ENCODE assay signal across 13 cellular contexts in the genomic region with DNA sequence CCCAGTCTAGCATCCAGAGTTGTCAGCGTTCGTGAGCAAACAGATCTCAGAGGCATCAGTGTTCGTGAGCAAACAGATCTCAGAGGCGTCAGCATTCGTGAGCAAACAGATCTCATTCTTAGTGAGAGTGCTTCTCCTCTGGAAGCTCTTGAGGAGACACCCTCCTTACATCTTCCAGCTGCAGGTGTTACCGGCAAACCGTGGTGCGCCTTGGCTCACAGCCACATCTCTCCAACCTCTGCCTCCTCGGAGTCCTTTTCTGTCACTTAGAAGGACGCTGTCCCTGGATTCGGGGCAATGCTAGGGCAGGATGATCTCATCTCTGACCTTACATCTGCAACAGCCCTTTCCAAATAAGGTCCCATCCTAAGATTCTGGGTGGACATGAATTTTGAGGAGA. TPM values are rescaled to one million over a fixed set of nuclear protein-coding genes. Genes with fewer than 3 reads are reported as not detected.
DNase-seq lines count a peak whose midpoint lies in the region; ATAC-seq and TF ChIP-seq lines count a peak whose summit lies in the region.
"Had no signal": no experiment of that assay in that cellular context is flagged by ENCODE, and none has a peak within 500 bp of the region (broad histone marks: within the 10 kb centered on the region; RNA-seq: fewer than 3 reads in every experiment).

No MANE protein-coding gene starts in this region.

- H3K36me3 Mint-ChIP-seq in CD4-positive, CD25-positive, alpha-beta regulatory T cell, result peaks cover 3% of the 10 kb centered on the region
- no peaks in the 10 kb centered on the region for H3K36me3 Mint-ChIP-seq in naive thymus-derived CD8-positive, alpha-beta T cell
- H3K36me3 Mint-ChIP-seq in activated CD8-positive, alpha-beta T cell treated with anti-CD3 and anti-CD28 coated beads, Interleukin-2, amount 10 ng/mL, durations not matched to agents 7 days and 5 days (ENCODE audit: low read depth), result no peaks in the 10 kb centered on the region

- in situ Hi-C loops in GM13977 (cut with MboI; ENCODE audit: low pct_unique_long_range_greater_than_20kb, low sequenced_read_pairs, unreplicated experiment), result no loop called here

- no peak overlapping the region for H3K4me3 ChIP-seq in CD4-positive, CD25-positive, alpha-beta regulatory T cell (ENCODE audit: low read depth, low read length)
- H3K4me3 ChIP-seq in ascending aorta, result peak overlapping the region in 1 of 2 donors; percentile 41
- H3K4me3 ChIP-seq in psoas muscle, result no peak overlapping the region
- H3K4me3 ChIP-seq: BLaER1 treated with 17β-estradiol and CSF1 and Interleukin-3, amounts not matched to agents 10 nM and 100 nM; ovary had no signal

- H3K36me3 ChIP-seq in CD4-positive, CD25-positive, alpha-beta regulatory T cell (ENCODE audit: control insufficient read depth, insufficient read depth, low read length), result no peaks in the 10 kb centered on the region
- H3K36me3 ChIP-seq in ascending aorta, result no peaks in the 10 kb centered on the region
- no peaks in the 10 kb centered on the region for H3K36me3 ChIP-seq in psoas muscle (ENCODE audit: insufficient read depth in 1 of 2, low read depth in 1 of 2)
- H3K36me3 ChIP-seq: BLaER1 treated with 17β-estradiol and CSF1 and Interleukin-3, amounts not matched to agents 10 nM and 100 nM; ovary had no signal

- no peaks in the 10 kb centered on the region for H3K9me3 Mint-ChIP-seq in CD4-positive, CD25-positive, alpha-beta regulatory T cell
- H3K9me3 Mint-ChIP-seq in naive thymus-derived CD8-positive, alpha-beta T cell, result peaks cover 0 to 4% (median 0%) of the 10 kb centered on the region in 9 donors
- no peaks in the 10 kb centered on the region for H3K9me3 Mint-ChIP-seq in activated CD8-positive, alpha-beta T cell treated with anti-CD3 and anti-CD28 coated beads, Interleukin-2, amount 10 ng/mL, durations not matched to agents 7 days and 5 days (ENCODE audit: insufficient read depth)
- H3K9me3 Mint-ChIP-seq: T-helper 1 cell treated with Interleukin-12 subunit alpha and Interleukin-12 subunit beta and Interleukin-4 antibody, amounts not matched to agents 30 μg/mL and 1 μg/mL, for 36 hours had no signal

- H3K27me3 Mint-ChIP-seq in CD4-positive, CD25-positive, alpha-beta regulatory T cell, result peaks cover 6% of the 10 kb centered on the region
- no peaks in the 10 kb centered on the region for H3K27me3 Mint-ChIP-seq in naive thymus-derived CD8-positive, alpha-beta T cell
- peaks cover 24% of the 10 kb centered on the region for H3K27me3 Mint-ChIP-seq in activated CD8-positive, alpha-beta T cell treated with anti-CD3 and anti-CD28 coated beads, Interleukin-2, amount 10 ng/mL, durations not matched to agents 7 days and 5 days (ENCODE audit: low read depth)

- DNase-seq in CD4-positive, CD25-positive, alpha-beta regulatory T cell, result no peak
- DNase-seq in M059J (ENCODE audit: low read depth), result peak; percentile 38
- no peak for DNase-seq in ascending aorta (ENCODE audit: low spot score in 2 of 2)
- no peak for DNase-seq in naive thymus-derived CD8-positive, alpha-beta T cell
- no peak for DNase-seq in activated CD8-positive, alpha-beta T cell treated with anti-CD3 and anti-CD28 coated beads, Interleukin-2, amount 10 ng/mL, durations not matched to agents 7 days and 5 days
- no peak for DNase-seq in psoas muscle
- no peak for DNase-seq in GM13977 (ENCODE audit: low spot score)
- DNase-seq: NCI-H524, ovary had no signal

- H3K4me3 Mint-ChIP-seq in CD4-positive, CD25-positive, alpha-beta regulatory T cell, result no peak overlapping the region
- no peak overlapping the region for H3K4me3 Mint-ChIP-seq in naive thymus-derived CD8-positive, alpha-beta T cell
- H3K4me3 Mint-ChIP-seq in activated CD8-positive, alpha-beta T cell treated with anti-CD3 and anti-CD28 coated beads, Interleukin-2, amount 10 ng/mL, durations not matched to agents 7 days and 5 days, result no peak overlapping the region
- H3K4me3 Mint-ChIP-seq: T-helper 1 cell treated with Interleukin-12 subunit alpha and Interleukin-12 subunit beta and Interleukin-4 antibody, amounts not matched to agents 30 μg/mL and 1 μg/mL, for 36 hours had no signal

- H3K4me1 ChIP-seq in CD4-positive, CD25-positive, alpha-beta regulatory T cell (ENCODE audit: control insufficient read depth, insufficient read depth, low read length, poor library complexity, severe bottlenecking), result peaks cover 11% of the 10 kb centered on the region
- H3K4me1 ChIP-seq in ascending aorta, result peaks cover 4 to 21% of the 10 kb centered on the region in 2 donors
- peaks cover 3% of the 10 kb centered on the region for H3K4me1 ChIP-seq in psoas muscle

- TF ChIP-seq CTCF in ascending aorta (IDR thresholded peaks at IDR 0.05) (no peak), psoas muscle (IDR thresholded peaks at IDR 0.05) (no peak), GM13977 (IDR thresholded peaks at IDR 0.05; ENCODE audit: extremely low read depth, insufficient read depth, missing control alignments) (no peak)

- H3K9me3 ChIP-seq in CD4-positive, CD25-positive, alpha-beta regulatory T cell (ENCODE audit: control insufficient read depth in 2 of 2, low read length in 2 of 2), result no peaks in the 10 kb centered on the region
- H3K9me3 ChIP-seq in ascending aorta (no peaks in the 10 kb centered on the region), psoas muscle (no peaks in the 10 kb centered on the region)
- H3K9me3 ChIP-seq: ovary had no signal

- no peaks in the 10 kb centered on the region for H3K27me3 ChIP-seq in CD4-positive, CD25-positive, alpha-beta regulatory T cell (ENCODE audit: control insufficient read depth, insufficient read depth, low read length)
- H3K27me3 ChIP-seq in ascending aorta (no peaks in the 10 kb centered on the region), psoas muscle (ENCODE audit: insufficient read depth in 3 of 3, low read length in 2 of 3) (no peaks in the 10 kb centered on the region)
- H3K27me3 ChIP-seq: ovary had no signal

- ATAC-seq in CD4-positive, CD25-positive, alpha-beta regulatory T cell (ENCODE audit: low read depth in 2 of 2), result no peak
- ATAC-seq in naive thymus-derived CD8-positive, alpha-beta T cell, result no peak
- ATAC-seq in activated CD8-positive, alpha-beta T cell treated with anti-CD3 and anti-CD28 coated beads, Interleukin-2, amount 10 ng/mL, durations not matched to agents 7 days and 5 days, result no peak
- no peak for ATAC-seq in psoas muscle
- ATAC-seq in GM18858 (IDR thresholded peaks at IDR 0.05; ENCODE audit: unreplicated experiment), result no peak

- POLR2A ChIA-PET in naive thymus-derived CD8-positive, alpha-beta T cell (lab: Charles Lee), result no interaction called here
- POLR2A ChIA-PET in activated CD8-positive, alpha-beta T cell treated with anti-CD3 and anti-CD28 coated beads, Interleukin-2, amount 10 ng/mL, durations not matched to agents 7 days and 5 days (lab: Charles Lee), result no interaction called here

- CTCF ChIA-PET in activated CD8-positive, alpha-beta T cell treated with anti-CD3 and anti-CD28 coated beads, Interleukin-2, amount 10 ng/mL, durations not matched to agents 7 days and 5 days (lab: Charles Lee), result no interaction called here

- H3K4me1 Mint-ChIP-seq in CD4-positive, CD25-positive, alpha-beta regulatory T cell, result peaks cover 5 to 43% (median 7%) of the 10 kb centered on the region in 4 donors
- peaks cover 26 to 46% (median 38%) of the 10 kb centered on the region in 4 donors for H3K4me1 Mint-ChIP-seq in naive thymus-derived CD8-positive, alpha-beta T cell
- peaks cover 22% of the 10 kb centered on the region for H3K4me1 Mint-ChIP-seq in activated CD8-positive, alpha-beta T cell treated with anti-CD3 and anti-CD28 coated beads, Interleukin-2, amount 10 ng/mL, durations not matched to agents 7 days and 5 days (ENCODE audit: low read depth)

- H3K27ac ChIP-seq in CD4-positive, CD25-positive, alpha-beta regulatory T cell (ENCODE audit: insufficient read depth, low read length, poor library complexity, severe bottlenecking), result no peak overlapping the region
- H3K27ac ChIP-seq in ascending aorta (peak overlapping the region; percentile 87 to 94), psoas muscle (no peak overlapping the region)
- H3K27ac ChIP-seq: BLaER1 treated with 17β-estradiol and CSF1 and Interleukin-3, amounts not matched to agents 10 nM and 100 nM; ovary had no signal

- peak overlapping the region; percentile 1 to 78 (median 59) for H3K27ac Mint-ChIP-seq in CD4-positive, CD25-positive, alpha-beta regulatory T cell
- peak overlapping the region in 9 of 10 donors; percentile 9 to 90 (median 72) for H3K27ac Mint-ChIP-seq in naive thymus-derived CD8-positive, alpha-beta T cell
- H3K27ac Mint-ChIP-seq in activated CD8-positive, alpha-beta T cell treated with anti-CD3 and anti-CD28 coated beads, Interleukin-2, amount 10 ng/mL, durations not matched to agents 7 days and 5 days, result no peak overlapping the region
- H3K27ac Mint-ChIP-seq: T-helper 1 cell treated with Interleukin-12 subunit alpha and Interleukin-12 subunit beta and Interleukin-4 antibody, amounts not matched to agents 30 μg/mL and 1 μg/mL, for 36 hours had no signal

- intact Hi-C loops in ascending aorta (cut with DNase I) (loop anchor here (2.0 kb wide), 1 partner anchor 46 kb away; a partner anchor contains a TSS), psoas muscle (cut with DNase I) (loop anchor here in 1 of 2 donors (10.0 kb wide), 1 partner anchor 58 kb away; no protein-coding TSS in a partner anchor)

- 66 to 77% (median 67%) methylated on average over 11 of the region's 11 CpGs for WGBS in psoas muscle, 3 donors

RNA-seq across cellular contexts. Expression of a gene that starts 14.6 kb away (rescaled TPM):
- 0.35 TPM for total RNA-seq in CD4-positive, CD25-positive, alpha-beta regulatory T cell
- polyA plus RNA-seq in CD4-positive, CD25-positive, alpha-beta regulatory T cell, result under 1 TPM in 3 of 4 donors, not detected in 1; 0.05 to 0.10 (median 0.05) TPM
- total RNA-seq in M059J (2014; rRNA removed; shearing (Covaris generic)), result not detected in 2 replicates
- not detected for total RNA-seq in ascending aorta
- total RNA-seq in naive thymus-derived CD8-positive, alpha-beta T cell, result 1 to 10 TPM; 2.7 to 3.1 TPM
- under 1 TPM; 0.03 to 0.07 (median 0.06) TPM for polyA plus RNA-seq in naive thymus-derived CD8-positive, alpha-beta T cell
- not detected for total RNA-seq in activated CD8-positive, alpha-beta T cell treated with anti-CD3 and anti-CD28 coated beads, Interleukin-2, amount 10 ng/mL, durations not matched to agents 7 days and 5 days
- not detected for total RNA-seq in psoas muscle
- not detected for polyA plus RNA-seq in psoas muscle
- total RNA-seq: urinary bladder had no signal
- polyA plus RNA-seq: urinary bladder had no signal

RNA-seq across cellular contexts. Expression of a gene that starts 46.3 kb away (rescaled TPM):
- total RNA-seq in CD4-positive, CD25-positive, alpha-beta regulatory T cell, result 107 TPM
- 1 to 10 TPM; 2.4 to 8.0 (median 5.2) TPM for polyA plus RNA-seq in CD4-positive, CD25-positive, alpha-beta regulatory T cell
- total RNA-seq in M059J (2014; rRNA removed; shearing (Covaris generic)), result 12.0 and 18.4 TPM in 2 replicates
- total RNA-seq in ascending aorta (11.1 TPM), psoas muscle (1 to 10 TPM; 4.5 to 8.8 (median 4.6) TPM)
- total RNA-seq in naive thymus-derived CD8-positive, alpha-beta T cell, result 10 to 100 TPM; 29.4 to 33.3 TPM
- polyA plus RNA-seq in naive thymus-derived CD8-positive, alpha-beta T cell, result 1 to 10 TPM; 4.2 to 6.3 (median 4.7) TPM
- 10 to 100 TPM; 19.5 to 23.6 TPM for total RNA-seq in activated CD8-positive, alpha-beta T cell treated with anti-CD3 and anti-CD28 coated beads, Interleukin-2, amount 10 ng/mL, durations not matched to agents 7 days and 5 days
- polyA plus RNA-seq in psoas muscle, result 1 to 10 TPM in 2 of 3 donors, under 1 TPM in 1; 0.49 to 2.2 (median 1.2) TPM

Comparison
In these comparisons a context has a peak if more than half of its experiments do, and no peak if none do; other contexts are left out.
1. H3K27ac ChIP-seq: peak in ascending aorta (2 of 2); none in CD4-positive, CD25-positive, alpha-beta regulatory T cell (single experiment) and psoas muscle (single experiment).